ENCODE assay signal across 8 cellular contexts in genomic region chr10:17910144-17910789, GRCh38. TPM values are rescaled to one million over a fixed set of nuclear protein-coding genes. Genes with fewer than 3 reads are reported as not detected.
DNase-seq lines count a peak whose midpoint lies in the region; ATAC-seq, FAIRE-seq and TF ChIP-seq lines count a peak whose summit lies in the region.

No MANE protein-coding gene starts in this region.

- no peaks in the 10 kb centered on the region for H4K20me1 ChIP-seq in neural cell (ENCODE audit: insufficient read depth)

- peak; percentile 40 for TF ChIP-seq RAD21 in neural cell (conservative IDR thresholded peaks at IDR 0.05)

- intact Hi-C loops in Right ventricle myocardium inferior (cut with DNase I): loop anchor here (2.0 to 5.0 kb wide), 4 partner anchors 192 to 402 kb away; partner anchors contain the start of gene CACNB2

- H3K4me3 ChIP-seq in cardiac muscle cell: no peak overlapping the region
- H3K4me3 ChIP-seq in neural cell (ENCODE audit: low read length): no peak overlapping the region

- H3K9me3 ChIP-seq in cardiac muscle cell (ENCODE audit: low read depth) (no peaks in the 10 kb centered on the region), neural cell (ENCODE audit: low read length) (no peaks in the 10 kb centered on the region)

- no peak for TF ChIP-seq EP300 in neural cell (conservative IDR thresholded peaks at IDR 0.05; ENCODE audit: poor library complexity, severe bottlenecking)

- H3K36me3 ChIP-seq in cardiac muscle cell (no peaks in the 10 kb centered on the region), neural cell (ENCODE audit: insufficient read depth, low read length) (no peaks in the 10 kb centered on the region)

- DNase-seq in cardiac muscle cell (ENCODE audit: low read depth in 1 of 2, low spot score in 1 of 2) (peak; percentile 67 to 73), Right ventricle myocardium inferior (ENCODE audit: missing footprints) (no peak), RCC 7860 (ENCODE audit: low spot score) (peak; percentile 55), epidermal melanocyte (ENCODE audit: insufficient read length, low spot score) (peak; percentile 20)

- H2AFZ ChIP-seq in neural cell (ENCODE audit: low read depth, low read length): no peak overlapping the region

- H3K4me1 ChIP-seq in cardiac muscle cell (ENCODE audit: low read depth): peaks cover 23% of the 10 kb centered on the region

- ATAC-seq in Right ventricle myocardium inferior: no peak
- ATAC-seq in HG03097 (IDR thresholded peaks at IDR 0.05; ENCODE audit: low FRiP score, unreplicated experiment): peak; percentile 63
- no peak for ATAC-seq in HG03196 (IDR thresholded peaks at IDR 0.05; ENCODE audit: unreplicated experiment)
- no peak for ATAC-seq in GM19455 (IDR thresholded peaks at IDR 0.05; ENCODE audit: unreplicated experiment)

- no peaks in the 10 kb centered on the region for H3K79me2 ChIP-seq in neural cell (replicated peaks; ENCODE audit: insufficient read depth, low read length)

- H3K27me3 ChIP-seq in cardiac muscle cell (no peaks in the 10 kb centered on the region), neural cell (ENCODE audit: insufficient read depth, low read depth, low read length) (no peaks in the 10 kb centered on the region)

- TF ChIP-seq CTCF in cardiac muscle cell (IDR thresholded peaks at IDR 0.05; ENCODE audit: low read depth, low read length) (peak; percentile 66), neural cell (IDR thresholded peaks at IDR 0.05; ENCODE audit: poor library complexity, severe bottlenecking) (peak; percentile 58)

- no peak overlapping the region for H3K4me2 ChIP-seq in neural cell (ENCODE audit: low read length)

- H3K9ac ChIP-seq in neural cell (ENCODE audit: low read length): no peak overlapping the region

- H3F3A ChIP-seq in neural cell (ENCODE audit: insufficient read depth, low read length, poor library complexity, severe bottlenecking): no peaks in the 10 kb centered on the region

- H3K27ac ChIP-seq in cardiac muscle cell (no peak overlapping the region), neural cell (ENCODE audit: low read length) (no peak overlapping the region)

- no peaks in the 10 kb centered on the region for H3K9me2 ChIP-seq in neural cell (ENCODE audit: insufficient read depth, low read length)

- FAIRE-seq in RCC 7860 (lab: Jason Lieb, UNC): peak; percentile 66

TF ChIP-seq in neural cell, 6 proteins besides CTCF, POLR2A, EP300 and RAD21:
- peak; percentile 55 for TF ChIP-seq SMC3 (conservative IDR thresholded peaks at IDR 0.05; ENCODE audit: poor library complexity)
- no peak for TF ChIP-seq TAF1 (IDR thresholded peaks at IDR 0.05; ENCODE audit: low read depth)
TF ChIP-seq in neural cell: peak in this region for 1.

RNA-seq across cellular contexts. Expression of gene SLC39A12, which starts 41.5 kb away (rescaled TPM):
- total RNA-seq in cardiac muscle cell (0.18 and 0.21 TPM in 2 replicates), Right ventricle myocardium inferior (not detected)
- polyA plus RNA-seq in cardiac muscle cell (0.29 TPM in 1 of 2 replicates, not detected in the other), neural cell (not detected in 2 replicates)
- polyA minus RNA-seq in neural cell: not detected in 2 replicates
